ENCODE assay signal across 23 cellular contexts in the genomic region with DNA sequence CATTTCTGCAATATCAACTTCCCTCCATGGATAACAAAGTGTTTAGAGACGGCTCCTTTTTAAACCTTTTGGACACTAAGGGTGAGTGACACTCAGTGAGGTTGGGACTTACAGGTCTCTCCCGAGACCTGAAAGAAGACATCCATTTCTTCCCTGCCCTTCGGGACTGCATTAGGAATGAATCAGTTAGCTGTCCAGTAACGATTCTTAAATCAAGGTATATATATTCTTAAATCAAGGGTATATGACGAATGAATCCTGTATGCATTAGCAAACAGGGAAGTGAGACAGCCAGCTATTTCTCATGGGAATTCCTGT. TPM values are rescaled to one million over a fixed set of nuclear protein-coding genes. Genes with fewer than 3 reads are reported as not detected.
DNase-seq lines count a peak whose midpoint lies in the region; ATAC-seq, FAIRE-seq and TF ChIP-seq lines count a peak whose summit lies in the region.
"Had no signal": no experiment of that assay in that cellular context is flagged by ENCODE, and none has a peak within 500 bp of the region (broad histone marks: within the 10 kb centered on the region; RNA-seq: fewer than 3 reads in every experiment).

No MANE protein-coding gene starts in this region.

- FAIRE-seq in kidney (lab: Jason Lieb, UNC), result no peak
- FAIRE-seq: H1, urothelium cell line had no signal

- H2AFZ ChIP-seq in GM23248, result no peak overlapping the region
- H2AFZ ChIP-seq: parathyroid adenoma had no signal

- no peaks in the 10 kb centered on the region for H3K9me2 ChIP-seq in GM23248 (ENCODE audit: insufficient read depth)

- H3K9ac ChIP-seq in GM23248 (no peak overlapping the region), kidney (ENCODE audit: low read length in 2 of 2) (no peak overlapping the region)
- H3K9ac ChIP-seq: parathyroid adenoma had no signal

- H4K20me1 ChIP-seq in GM23248 (ENCODE audit: insufficient read depth), result no peaks in the 10 kb centered on the region

- H3K36me3 ChIP-seq in GM23248 (ENCODE audit: low read depth) (no peaks in the 10 kb centered on the region), kidney (ENCODE audit: control insufficient read depth in 1 of 2, insufficient read depth in 2 of 2, low read length in 2 of 2) (no peaks in the 10 kb centered on the region), transverse colon (no peaks in the 10 kb centered on the region)
- H3K36me3 ChIP-seq: breast epithelium had no signal

- intact Hi-C loops in kidney (cut with DNase I), result no loop called here
- intact Hi-C loops in transverse colon (cut with DNase I; ENCODE audit: low total_unique reads), result no loop called here

- no peaks in the 10 kb centered on the region for H3F3A ChIP-seq in GM23248 (ENCODE audit: insufficient read depth)

- peak; percentile 14 for DNase-seq in GM23248
- DNase-seq in kidney, result no peak
- no peak for DNase-seq in transverse colon
- DNase-seq in NCI-H82 (lab: John Stamatoyannopoulos, UW), result no peak
- DNase-seq: activated CD4-positive, alpha-beta memory T cell treated with anti-CD3 and anti-CD28 coated beads for 36 hours; activated effector memory CD4-positive, alpha-beta T cell treated with anti-CD3 and anti-CD28 coated beads, Interleukin-2, amount 50 U/mL, for 16 hours; activated naive CD8-positive, alpha-beta T cell treated with anti-CD3 and anti-CD28 coated beads, Interleukin-2, amount 50 U/mL, for 24 hours; activated T-cell treated with anti-CD3 and anti-CD28 coated beads for 4 hours; COR-L47; glutamatergic neuron; mesendoderm; naive thymus-derived CD8-positive, alpha-beta T cell; NCI-H1436; substantia nigra; T1000 had no signal

- no peak for TF ChIP-seq EP300 in transverse colon (IDR thresholded peaks at IDR 0.05; ENCODE audit: low read depth)

- no peak overlapping the region for H3K4me3 ChIP-seq in GM23248
- no peak overlapping the region for H3K4me3 ChIP-seq in kidney (ENCODE audit: low read length in 2 of 2)
- H3K4me3 ChIP-seq in transverse colon, result no peak overlapping the region
- H3K4me3 ChIP-seq: breast epithelium had no signal

- no peak for TF ChIP-seq POLR2A in transverse colon (IDR thresholded peaks at IDR 0.05)

- H3K27me3 ChIP-seq in GM23248 (replicated peaks; ENCODE audit: insufficient read depth), result no peaks in the 10 kb centered on the region; the same call in 1 of the 2 replicates
- H3K27me3 ChIP-seq in transverse colon, result no peaks in the 10 kb centered on the region
- H3K27me3 ChIP-seq: breast epithelium had no signal

- H3K4me2 ChIP-seq in GM23248 (ENCODE audit: unreplicated experiment), result no peak overlapping the region

- TF ChIP-seq CTCF in VCaP (conservative IDR thresholded peaks at IDR 0.05), result no peak
- TF ChIP-seq CTCF in kidney (IDR thresholded peaks at IDR 0.05; ENCODE audit: borderline replicate concordance, extremely low read depth, insufficient read depth), result no peak
- TF ChIP-seq CTCF in transverse colon (IDR thresholded peaks at IDR 0.05), result no peak

- in situ Hi-C loops in GM23248 (cut with MboI), result no loop called here
- in situ Hi-C loops in transverse colon (cut with MboI; ENCODE audit: low pct_ligation_motif_present in 1 of 4, low pct_unique_long_range_greater_than_20kb in 1 of 4, low sequenced_read_pairs in 3 of 4), result no loop called here

- no peaks in the 10 kb centered on the region for H3K79me2 ChIP-seq in GM23248 (ENCODE audit: insufficient read depth)
- H3K79me2 ChIP-seq: parathyroid adenoma had no signal

- no peaks in the 10 kb centered on the region for H3K4me1 ChIP-seq in GM23248 (ENCODE audit: insufficient read depth)
- H3K4me1 ChIP-seq in kidney (ENCODE audit: control insufficient read depth in 1 of 2, insufficient read depth in 1 of 2, low read depth in 1 of 2, low read length in 2 of 2), result peaks cover 16 to 34% of the 10 kb centered on the region in 2 donors
- H3K4me1 ChIP-seq in transverse colon, result peaks cover 4 to 50% (median 32%) of the 10 kb centered on the region in 4 donors
- H3K4me1 ChIP-seq: breast epithelium, parathyroid adenoma had no signal

- ATAC-seq in SK-N-SH treated with all-trans-retinoic acid at 6 μM for 48 hours (no peak), GM18502 (IDR thresholded peaks at IDR 0.05; ENCODE audit: poor library complexity, unreplicated experiment) (no peak)
- ATAC-seq: activated naive CD8-positive, alpha-beta T cell treated with anti-CD3 and anti-CD28 coated beads, Interleukin-2, amount 50 U/mL, for 24 hours; naive thymus-derived CD8-positive, alpha-beta T cell; sciatic nerve had no signal

- 71 to 77% methylated on average over 5 of the region's 5 CpGs for WGBS in GM23248 (ENCODE audit: low coverage in 1 of 2, low lambda C conversion rate in 2 of 2, missing lambda C conversion rate in 2 of 2), 2 experiments
- WGBS in transverse colon (ENCODE audit: low coverage in 1 of 2), 2 donors, result 46 to 62% methylated on average over 4 to 5 of the region's 5 CpGs

- H3K9me3 ChIP-seq in GM23248 (ENCODE audit: low read depth), result no peaks in the 10 kb centered on the region
- no peaks in the 10 kb centered on the region for H3K9me3 ChIP-seq in kidney (ENCODE audit: control insufficient read depth in 1 of 2, low read length in 2 of 2)
- H3K9me3 ChIP-seq in transverse colon, result no peaks in the 10 kb centered on the region
- H3K9me3 ChIP-seq: breast epithelium had no signal

- H3K27ac ChIP-seq in GM23248 (no peak overlapping the region), VCaP (peak overlapping the region; percentile 46), kidney (ENCODE audit: low read depth in 2 of 2, low read length in 2 of 2) (peak overlapping the region; percentile 61 to 81), transverse colon (peak overlapping the region; percentile 33 to 72 (median 60))
- H3K27ac ChIP-seq: parathyroid adenoma had no signal

TF ChIP-seq in SK-N-SH treated with all-trans-retinoic acid at 6 μM for 48 hours, 23 proteins besides CTCF, POLR2A, EP300 and RAD21 (continues in another document):
- no peak for TF ChIP-seq ZFP3 (CRISPR knock-in tag; IDR thresholded peaks at IDR 0.05)
- TF ChIP-seq TOX (CRISPR knock-in tag; IDR thresholded peaks at IDR 0.05; ENCODE audit: borderline replicate concordance), result no peak
- TF ChIP-seq, protein P1, sequence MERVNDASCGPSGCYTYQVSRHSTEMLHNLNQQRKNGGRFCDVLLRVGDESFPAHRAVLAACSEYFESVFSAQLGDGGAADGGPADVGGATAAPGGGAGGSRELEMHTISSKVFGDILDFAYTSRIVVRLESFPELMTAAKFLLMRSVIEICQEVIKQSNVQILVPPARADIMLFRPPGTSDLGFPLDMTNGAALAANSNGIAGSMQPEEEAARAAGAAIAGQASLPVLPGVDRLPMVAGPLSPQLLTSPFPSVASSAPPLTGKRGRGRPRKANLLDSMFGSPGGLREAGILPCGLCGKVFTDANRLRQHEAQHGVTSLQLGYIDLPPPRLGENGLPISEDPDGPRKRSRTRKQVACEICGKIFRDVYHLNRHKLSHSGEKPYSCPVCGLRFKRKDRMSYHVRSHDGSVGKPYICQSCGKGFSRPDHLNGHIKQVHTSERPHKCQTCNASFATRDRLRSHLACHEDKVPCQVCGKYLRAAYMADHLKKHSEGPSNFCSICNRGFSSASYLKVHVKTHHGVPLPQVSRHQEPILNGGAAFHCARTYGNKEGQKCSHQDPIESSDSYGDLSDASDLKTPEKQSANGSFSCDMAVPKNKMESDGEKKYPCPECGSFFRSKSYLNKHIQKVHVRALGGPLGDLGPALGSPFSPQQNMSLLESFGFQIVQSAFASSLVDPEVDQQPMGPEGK (CRISPR knock-in tag; IDR thresholded peaks at IDR 0.05; ENCODE audit: borderline replicate concordance), result no peak
- TF ChIP-seq GLIS3 (CRISPR knock-in tag; IDR thresholded peaks at IDR 0.05), result no peak
- TF ChIP-seq ZFP30 (CRISPR knock-in tag; IDR thresholded peaks at IDR 0.05), result no peak
- no peak for TF ChIP-seq ZNF70 (CRISPR knock-in tag; IDR thresholded peaks at IDR 0.05)
- TF ChIP-seq OSR1 (CRISPR knock-in tag; IDR thresholded peaks at IDR 0.05), result no peak
- TF ChIP-seq, protein P2, sequence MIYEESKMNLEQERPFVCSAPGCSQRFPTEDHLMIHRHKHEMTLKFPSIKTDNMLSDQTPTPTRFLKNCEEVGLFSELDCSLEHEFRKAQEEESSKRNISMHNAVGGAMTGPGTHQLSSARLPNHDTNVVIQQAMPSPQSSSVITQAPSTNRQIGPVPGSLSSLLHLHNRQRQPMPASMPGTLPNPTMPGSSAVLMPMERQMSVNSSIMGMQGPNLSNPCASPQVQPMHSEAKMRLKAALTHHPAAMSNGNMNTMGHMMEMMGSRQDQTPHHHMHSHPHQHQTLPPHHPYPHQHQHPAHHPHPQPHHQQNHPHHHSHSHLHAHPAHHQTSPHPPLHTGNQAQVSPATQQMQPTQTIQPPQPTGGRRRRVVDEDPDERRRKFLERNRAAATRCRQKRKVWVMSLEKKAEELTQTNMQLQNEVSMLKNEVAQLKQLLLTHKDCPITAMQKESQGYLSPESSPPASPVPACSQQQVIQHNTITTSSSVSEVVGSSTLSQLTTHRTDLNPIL (CRISPR knock-in tag; IDR thresholded peaks at IDR 0.05; ENCODE audit: low read depth), result no peak
- no peak for TF ChIP-seq RARB (CRISPR knock-in tag; IDR thresholded peaks at IDR 0.05)
- TF ChIP-seq ZC3H10 (CRISPR knock-in tag; IDR thresholded peaks at IDR 0.05), result no peak

RNA-seq across cellular contexts. Expression of a gene that starts 52.9 kb away (rescaled TPM):
- 1.8 and 6.3 TPM in 2 replicates for total RNA-seq in GM23248 (2014; rRNA removed; shearing (Covaris generic))
- polyA plus RNA-seq in GM23248 (2016; fragmentation: Nextera tagmentation; extraction: Ambion mirVana) (4.1 and 5.2 TPM in 2 replicates), kidney (ENCODE audit: insufficient read depth, low read depth, low replicate concordance) (3.4 TPM)
- total RNA-seq in kidney (16.6 TPM), transverse colon (10 to 100 TPM in 2 of 4 donors, 1 to 10 TPM in 2; 3.6 to 23.2 (median 14.2) TPM)
- total RNA-seq: activated CD4-positive, alpha-beta memory T cell treated with anti-CD3 and anti-CD28 coated beads for 36 hours had no signal
- polyA plus RNA-seq: naive thymus-derived CD8-positive, alpha-beta T cell had no signal
